Comparison of ENCODE assay signal across 8 cellular contexts in genomic region chr17:4554997-4555799, GRCh38. TPM values are rescaled to one million over a fixed set of nuclear protein-coding genes. Genes with fewer than 3 reads are reported as not detected.
DNase-seq lines count a peak whose midpoint lies in the region; ATAC-seq and TF ChIP-seq lines count a peak whose summit lies in the region.

Gene MYBBP1A (minus strand): TSS chr17:4555384. CDS start chr17:4555324, 60 bp downstream.

- peak in 1 of 4 donors; percentile 6 for TF ChIP-seq CTCF in right lobe of liver (IDR thresholded peaks at IDR 0.05)

- peak; percentile 89 for TF ChIP-seq POLR2A in right lobe of liver (IDR thresholded peaks at IDR 0.05)

- no peaks in the 10 kb centered on the region for H3K9me3 ChIP-seq in CD4-positive, CD25-positive, alpha-beta regulatory T cell (ENCODE audit: control insufficient read depth in 2 of 2, low read length in 2 of 2)
- H3K9me3 ChIP-seq in duodenal mucosa (ENCODE audit: control insufficient read depth in 1 of 2, low read length in 2 of 2) = no peaks in the 10 kb centered on the region
- no peaks in the 10 kb centered on the region for H3K9me3 ChIP-seq in right lobe of liver

- H3K36me3 Mint-ChIP-seq in CD4-positive, CD25-positive, alpha-beta regulatory T cell = peaks cover 4% of the 10 kb centered on the region
- H3K36me3 Mint-ChIP-seq in activated CD4-positive, alpha-beta memory T cell treated with anti-CD3 and anti-CD28 coated beads for 36 hours = peaks cover 31% of the 10 kb centered on the region

- H3K27me3 ChIP-seq in CD4-positive, CD25-positive, alpha-beta regulatory T cell (ENCODE audit: control insufficient read depth, insufficient read depth, low read length) = no peaks in the 10 kb centered on the region
- H3K27me3 ChIP-seq in duodenal mucosa (ENCODE audit: control insufficient read depth in 1 of 2, insufficient read depth in 2 of 2, low read length in 2 of 2) = no peaks in the 10 kb centered on the region
- no peaks in the 10 kb centered on the region for H3K27me3 ChIP-seq in right lobe of liver

- POLR2A ChIA-PET in activated CD4-positive, alpha-beta memory T cell treated with anti-CD3 and anti-CD28 coated beads for 36 hours (lab: Charles Lee) = interaction anchor here (1.3 to 1.8 kb wide), 3 partner anchors 8 to 189 kb away, joined by 4 to 7 read pairs (median 4); partner anchors contain the start of gene UBE2G1

- H3K36me3 ChIP-seq in CD4-positive, CD25-positive, alpha-beta regulatory T cell (ENCODE audit: control insufficient read depth, insufficient read depth, low read length) = peaks cover 27% of the 10 kb centered on the region
- H3K36me3 ChIP-seq in duodenal mucosa (ENCODE audit: control insufficient read depth in 1 of 2, insufficient read depth in 2 of 2, low read length in 2 of 2) (peaks cover 15 to 30% of the 10 kb centered on the region in 2 donors), right lobe of liver (peaks cover 0 to 29% (median 8%) of the 10 kb centered on the region in 4 donors)

- H3K27ac ChIP-seq in CD4-positive, CD25-positive, alpha-beta regulatory T cell (ENCODE audit: insufficient read depth, low read length, poor library complexity, severe bottlenecking) = peak within 1 kb of the TSS; percentile 84
- H3K27ac ChIP-seq in duodenal mucosa (ENCODE audit: low read depth, low read length) (peak within 1 kb of the TSS; percentile 77), right lobe of liver (peak within 1 kb of the TSS; percentile 56 to 63 (median 58))

- H3K4me3 Mint-ChIP-seq in CD4-positive, CD25-positive, alpha-beta regulatory T cell = peak within 1 kb of the TSS; percentile 96 to 99 (median 96)
- H3K4me3 Mint-ChIP-seq in activated CD4-positive, alpha-beta memory T cell treated with anti-CD3 and anti-CD28 coated beads for 36 hours = peak within 1 kb of the TSS; percentile 95

- peaks cover 7 to 35% (median 20%) of the 10 kb centered on the region in 4 donors for H3K4me1 Mint-ChIP-seq in CD4-positive, CD25-positive, alpha-beta regulatory T cell
- H3K4me1 Mint-ChIP-seq in activated CD4-positive, alpha-beta memory T cell treated with anti-CD3 and anti-CD28 coated beads for 36 hours (ENCODE audit: low read depth) = peaks cover 26% of the 10 kb centered on the region

- peak; percentile 95 to 97 (median 95) for DNase-seq in CD4-positive, CD25-positive, alpha-beta regulatory T cell
- DNase-seq in NCI-H82 treated with DMSO at 0.1 percent for 48 hours (lab: John Stamatoyannopoulos, UW; ENCODE audit: unreplicated experiment) = peak; percentile 92
- DNase-seq in activated CD4-positive, alpha-beta memory T cell treated with anti-CD3 and anti-CD28 coated beads for 36 hours = peak; percentile 98
- DNase-seq in right lobe of liver = peak; percentile 98 to 99 (median 98)
- DNase-seq in stimulated activated CD4-positive, alpha-beta T cell treated with anti-CD3 and anti-CD28 coated beads, Interleukin-4, amount 100 ng/mL, for 4 hours = peak; percentile 96 to 98

- no peaks in the 10 kb centered on the region for H3K27me3 Mint-ChIP-seq in CD4-positive, CD25-positive, alpha-beta regulatory T cell
- H3K27me3 Mint-ChIP-seq in activated CD4-positive, alpha-beta memory T cell treated with anti-CD3 and anti-CD28 coated beads for 36 hours = no peaks in the 10 kb centered on the region

- no peaks in the 10 kb centered on the region for H3K9me3 Mint-ChIP-seq in CD4-positive, CD25-positive, alpha-beta regulatory T cell
- no peaks in the 10 kb centered on the region for H3K9me3 Mint-ChIP-seq in activated CD4-positive, alpha-beta memory T cell treated with anti-CD3 and anti-CD28 coated beads for 36 hours

- peak; percentile 92 to 94 for ATAC-seq in CD4-positive, CD25-positive, alpha-beta regulatory T cell (ENCODE audit: low read depth in 2 of 2)
- ATAC-seq in GM19395 (IDR thresholded peaks at IDR 0.05; ENCODE audit: unreplicated experiment) (peak; percentile 80), HG03571 (IDR thresholded peaks at IDR 0.05; ENCODE audit: unreplicated experiment) (peak; percentile 84), right lobe of liver (peak; percentile 91 to 97 (median 95))

- intact Hi-C loops in activated CD4-positive, alpha-beta memory T cell treated with anti-CD3 and anti-CD28 coated beads for 36 hours (cut with micrococcal nuclease) = loop anchor here (1.0 kb wide), 1 partner anchor 8 kb away; no protein-coding TSS in a partner anchor
- intact Hi-C loops in right lobe of liver (cut with DNase I) = no loop called here

- under 1% methylated on average over 23 of the region's 69 CpGs for WGBS in right lobe of liver (ENCODE audit: insufficient coverage, low coverage, low lambda C conversion rate, missing lambda C conversion rate)

- peak within 1 kb of the TSS; percentile 61 to 63 for H3K9ac ChIP-seq in duodenal mucosa (ENCODE audit: low read depth in 1 of 2, low read length in 2 of 2)

- H3K4me1 ChIP-seq in CD4-positive, CD25-positive, alpha-beta regulatory T cell (ENCODE audit: control insufficient read depth, insufficient read depth, low read length, poor library complexity, severe bottlenecking) = peaks cover 30% of the 10 kb centered on the region
- H3K4me1 ChIP-seq in duodenal mucosa (ENCODE audit: control insufficient read depth in 1 of 2, insufficient read depth in 2 of 2, low read length in 2 of 2) (peaks cover 17 to 32% of the 10 kb centered on the region in 2 donors), right lobe of liver (peaks cover 0 to 9% (median 4%) of the 10 kb centered on the region in 4 donors)

- peak within 1 kb of the TSS; percentile 94 to 98 (median 97) for H3K27ac Mint-ChIP-seq in CD4-positive, CD25-positive, alpha-beta regulatory T cell
- peak within 1 kb of the TSS; percentile 93 for H3K27ac Mint-ChIP-seq in activated CD4-positive, alpha-beta memory T cell treated with anti-CD3 and anti-CD28 coated beads for 36 hours

- CTCF ChIA-PET in activated CD4-positive, alpha-beta memory T cell treated with anti-CD3 and anti-CD28 coated beads for 36 hours (lab: Charles Lee) = interaction anchor here (0.6 to 7.2 kb wide), 5 partner anchors 8 to 137 kb away, joined by 3 to 54 read pairs (median 4); no protein-coding TSS in a partner anchor

- peak within 1 kb of the TSS; percentile 77 for H3K4me3 ChIP-seq in CD4-positive, CD25-positive, alpha-beta regulatory T cell (ENCODE audit: low read depth, low read length)
- peak within 1 kb of the TSS; percentile 87 to 98 for H3K4me3 ChIP-seq in duodenal mucosa (ENCODE audit: low read depth in 1 of 2, low read length in 2 of 2)
- peak within 1 kb of the TSS; percentile 80 to 96 (median 93) for H3K4me3 ChIP-seq in right lobe of liver

RNA-seq across cellular contexts. Expression of gene MYBBP1A, which starts in this region (rescaled TPM):
- total RNA-seq in CD4-positive, CD25-positive, alpha-beta regulatory T cell = 59.3 TPM
- 10 to 100 TPM in 2 of 4 donors, 1 to 10 TPM in 2; 7.7 to 13.6 (median 10.7) TPM for polyA plus RNA-seq in CD4-positive, CD25-positive, alpha-beta regulatory T cell
- 10 to 100 TPM; 66.6 to 70.8 TPM for total RNA-seq in activated CD4-positive, alpha-beta memory T cell treated with anti-CD3 and anti-CD28 coated beads for 36 hours
- total RNA-seq in right lobe of liver = 10 to 100 TPM; 16.3 to 32.0 (median 23.7) TPM

Comparison
In these comparisons a context has a peak if more than half of its experiments do, and no peak if none do; other contexts are left out.
1. Peak in every context shown above with its lines: DNase-seq, ATAC-seq, H3K4me3 ChIP-seq and H3K27ac ChIP-seq.